ENCODE assay signal across 22 cellular contexts in the genomic region with DNA sequence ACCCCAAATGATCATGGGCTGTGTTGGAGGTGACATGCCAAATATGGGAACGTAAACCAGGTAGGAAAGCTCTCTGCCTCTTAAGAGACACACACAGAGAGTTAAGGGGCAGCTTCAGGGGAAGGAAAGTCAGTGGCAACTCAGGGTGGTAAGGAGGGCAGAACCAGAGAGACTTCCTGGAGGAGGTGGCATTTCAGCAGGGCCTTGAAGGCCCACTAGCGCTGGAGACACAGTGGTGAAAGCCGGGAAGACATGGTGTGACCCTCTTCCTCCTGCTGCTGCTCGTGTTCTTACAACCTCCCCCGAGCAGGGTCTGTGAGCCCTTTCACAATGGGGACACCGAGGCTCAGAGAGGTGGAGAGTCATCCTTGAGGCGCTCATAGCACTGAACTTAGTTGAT.
"Had no signal": no experiment of that assay in that cellular context is flagged by ENCODE, and none has a peak within 500 bp of the region (broad histone marks: within the 10 kb centered on the region; RNA-seq: fewer than 3 reads in every experiment).

No MANE protein-coding gene starts in this region.

- DNase-seq: dermis blood vessel endothelial cell; effector memory CD4-positive, alpha-beta T cell; foreskin keratinocyte; glutamatergic neuron; lower lobe of right lung; natural killer cell; sigmoid colon; spleen; stimulated activated CD4-positive, alpha-beta T cell treated with anti-CD3 and anti-CD28 coated beads, Interleukin-4, amount 100 ng/mL, for 4 hours; stimulated activated naive CD8-positive, alpha-beta T cell treated with anti-CD3 and anti-CD28 coated beads, Interleukin-15, Interleukin-2, amounts not matched to agents 100 U/mL and 50 U/mL, for 24 hours; substantia nigra; testis; tibial artery had no signal

- H2AFZ ChIP-seq: parathyroid adenoma had no signal

- FAIRE-seq: endothelial cell of umbilical vein, keratinocyte had no signal

- H3K27me3 ChIP-seq: esophagus muscularis mucosa, left lung, sigmoid colon, testis had no signal

- H3K36me3 ChIP-seq: esophagus muscularis mucosa, left lung, lower lobe of right lung, sigmoid colon, spleen, tibial artery had no signal

- H3K79me2 ChIP-seq: parathyroid adenoma had no signal

- H3K4me1 ChIP-seq: left lung, lower lobe of right lung, parathyroid adenoma, spleen had no signal

- H3K4me3 ChIP-seq: coronary artery, esophagus muscularis mucosa, left lung, lower lobe of right lung, sigmoid colon, skin epidermis, spleen, testis, tibial artery had no signal

- H3K27ac ChIP-seq: coronary artery, esophagus muscularis mucosa, foreskin keratinocyte, left lung, lower lobe of right lung, parathyroid adenoma, sigmoid colon, spleen, testis, tibial artery had no signal

- H3K9ac ChIP-seq: parathyroid adenoma had no signal

- H3K9me3 ChIP-seq: esophagus muscularis mucosa, left lung, lower lobe of right lung, sigmoid colon, testis, tibial artery had no signal

- ATAC-seq: foreskin keratinocyte; left lung; lower lobe of right lung; natural killer cell; right cardiac atrium; stimulated activated memory B cell treated with anti-CD40 and anti-IgM and Interleukin-4, amounts not matched to agents 10 μg/mL and 1 μg/mL and 100 μg/mL, for 72 hours; stimulated activated naive CD8-positive, alpha-beta T cell treated with anti-CD3 and anti-CD28 coated beads, Interleukin-15, Interleukin-2, amounts not matched to agents 100 U/mL and 50 U/mL, for 24 hours had no signal
